In the genomic region with DNA sequence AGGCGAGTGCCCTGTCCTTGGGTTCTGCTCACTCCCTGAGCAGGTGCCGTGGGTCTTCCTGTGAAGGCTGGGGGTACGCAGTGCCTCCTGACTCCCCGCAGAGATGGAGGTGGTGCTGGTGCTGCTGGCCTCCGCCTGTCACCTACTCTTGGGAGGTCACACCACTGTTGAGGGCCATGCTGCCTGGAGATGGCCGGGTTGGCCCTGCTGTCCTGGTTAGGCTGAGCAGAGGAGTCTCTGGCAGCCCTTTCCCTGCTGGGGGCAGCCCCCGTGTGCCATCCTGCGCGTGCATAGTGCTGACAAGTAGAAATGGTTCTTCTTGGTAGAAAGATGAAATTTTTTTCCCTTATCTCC, we compare ENCODE assay signal across 34 cellular contexts. TPM values are rescaled to one million over a fixed set of nuclear protein-coding genes. Genes with fewer than 3 reads are reported as not detected.
"Had no signal": no experiment of that assay in that cellular context is flagged by ENCODE, and none has a peak within 500 bp of the region (broad histone marks: within the 10 kb centered on the region; RNA-seq: fewer than 3 reads in every experiment).

No MANE protein-coding gene starts in this region.

- H3K4me1 ChIP-seq: ascending aorta, breast epithelium, gastroesophageal sphincter had no signal

- H3K4me3 ChIP-seq: ascending aorta, breast epithelium, cardiac muscle cell, colonic mucosa, esophagus squamous epithelium, gastroesophageal sphincter had no signal

- H3K9me3 ChIP-seq: ascending aorta, breast epithelium, colonic mucosa, esophagus squamous epithelium, gastroesophageal sphincter had no signal

- H3K27me3 ChIP-seq: ascending aorta, breast epithelium, cardiac muscle cell, colonic mucosa, esophagus squamous epithelium, gastroesophageal sphincter had no signal

- ATAC-seq: activated CD4-positive, alpha-beta T cell treated with anti-CD3 and anti-CD28 coated beads for 36 hours; activated naive CD4-positive, alpha-beta T cell treated with anti-CD3 and anti-CD28 coated beads, Interleukin-2, amount 50 U/mL, for 72 hours; activated T-cell treated with anti-CD3 and anti-CD28 coated beads, Interleukin-2, amount 50 U/mL, for 72 hours; gastroesophageal sphincter; T-cell had no signal

- DNase-seq: activated CD4-positive, alpha-beta memory T cell treated with anti-CD3 and anti-CD28 coated beads, Interleukin-2, amount 10 ng/mL, durations not matched to agents 7 days and 5 days; activated CD4-positive, alpha-beta T cell treated with anti-CD3 and anti-CD28 coated beads for 36 hours; activated CD4-positive, alpha-beta T cell treated with anti-CD3 and anti-CD28 coated beads, Interleukin-2, amount 10 ng/mL, durations not matched to agents 24 days and 14 days; activated CD4-positive, CD25-positive, alpha-beta regulatory T cell; activated CD4-positive, CD25-positive, alpha-beta regulatory T cell treated with anti-CD3 and anti-CD28 coated beads, Interleukin-2, amount 50 U/mL, for 72 hours; activated CD8-positive, alpha-beta memory T cell treated with anti-CD3 and anti-CD28 coated beads, Interleukin-2, amount 50 U/mL, for 48 hours; activated gamma-delta T cell; activated naive CD4-positive, alpha-beta T cell; activated naive CD4-positive, alpha-beta T cell treated with anti-CD3 and anti-CD28 coated beads, Interleukin-2, amount 10 ng/mL, durations not matched to agents 7 days and 5 days; activated naive CD8-positive, alpha-beta T cell treated with anti-CD3 and anti-CD28 coated beads, Interleukin-2, amount 10 ng/mL, durations not matched to agents 7 days and 5 days; activated T-cell treated with anti-CD3 and anti-CD28 coated beads for 4 hours; activated T-cell treated with anti-CD3 and anti-CD28 coated beads, Interleukin-2, amount 50 U/mL, for 24 hours; activated T-cell treated with anti-CD3 and anti-CD28 coated beads, Interleukin-2, amount 50 U/mL, for 72 hours; central memory CD4-positive, alpha-beta T cell; colonic mucosa; effector CD8-positive, alpha-beta T cell; esophagus squamous epithelium; foreskin melanocyte; SW 1271; T-cell; T-helper 9 cell had no signal

- H3K27ac ChIP-seq: ascending aorta, cardiac muscle cell, colonic mucosa, epithelial cell of prostate, gastroesophageal sphincter had no signal

- FAIRE-seq: endometrium, endothelial cell of umbilical vein had no signal

RNA-seq across cellular contexts. Expression of gene MUC6, which starts 49.6 kb away (rescaled TPM):
- total RNA-seq: activated CD4-positive, alpha-beta memory T cell treated with anti-CD3 and anti-CD28 coated beads, Interleukin-2, amount 10 ng/mL, durations not matched to agents 7 days and 5 days; activated CD4-positive, alpha-beta T cell treated with anti-CD3 and anti-CD28 coated beads for 36 hours; activated CD4-positive, alpha-beta T cell treated with anti-CD3 and anti-CD28 coated beads, Interleukin-2, amount 10 ng/mL, durations not matched to agents 24 days and 14 days; activated naive CD4-positive, alpha-beta T cell treated with anti-CD3 and anti-CD28 coated beads, Interleukin-2, amount 50 U/mL, for 72 hours; activated naive CD8-positive, alpha-beta T cell treated with anti-CD3 and anti-CD28 coated beads, Interleukin-2, amount 10 ng/mL, durations not matched to agents 7 days and 5 days; activated T-cell treated with anti-CD3 and anti-CD28 coated beads, Interleukin-2, amount 50 U/mL, for 72 hours; ascending aorta; cardiac muscle cell; dermis microvascular lymphatic vessel endothelial cell; endothelial cell of umbilical vein; fibroblast of lung; fibroblast of villous mesenchyme; glomerular endothelial cell; T-helper 2 cell treated with Interferon-gamma antibody and Interleukin-4, amounts not matched to agents 100 ng/mL and 5 ng/mL, for 36 hours had no signal
- polyA plus RNA-seq: cardiac muscle cell, endothelial cell of umbilical vein, fibroblast of lung had no signal
